ENCODE assay signal across 9 cellular contexts in genomic region chr10:124703778-124704427, GRCh38. TPM values are rescaled to one million over a fixed set of nuclear protein-coding genes. Genes with fewer than 3 reads are reported as not detected.
DNase-seq lines count a peak whose midpoint lies in the region; ATAC-seq lines count a peak whose summit lies in the region.
"Had no signal": no experiment of that assay in that cellular context is flagged by ENCODE, and none has a peak within 500 bp of the region (broad histone marks: within the 10 kb centered on the region; RNA-seq: fewer than 3 reads in every experiment).

No MANE protein-coding gene starts in this region.

- H3K27ac ChIP-seq in KOPT-K1 (ENCODE audit: low read depth, low read length, poor library complexity, severe bottlenecking) (peak overlapping the region; percentile 93), skin epidermis (peak overlapping the region in 18 of 21 experiments; percentile 35 to 92 (median 75))
- H3K27ac ChIP-seq: SJCRH30 had no signal

- no peaks in the 10 kb centered on the region for H3K9me3 ChIP-seq in KOPT-K1 (ENCODE audit: insufficient read depth, low read length, poor library complexity, severe bottlenecking)
- H3K9me3 ChIP-seq: SJCRH30 had no signal

- peak overlapping the region; percentile 15 for H3K27ac Mint-ChIP-seq in activated naive CD8-positive, alpha-beta T cell treated with anti-CD3 and anti-CD28 coated beads, Interleukin-2, amount 50 U/mL, for 24 hours

- H3K4me3 ChIP-seq in skin epidermis: no peak overlapping the region
- no peak overlapping the region for H3K4me3 ChIP-seq in H7 (ENCODE audit: insufficient read depth, low read depth, low read length)
- H3K4me3 ChIP-seq: SJCRH30 had no signal

- H3K36me3 Mint-ChIP-seq in activated naive CD8-positive, alpha-beta T cell treated with anti-CD3 and anti-CD28 coated beads, Interleukin-2, amount 50 U/mL, for 24 hours (ENCODE audit: low read depth): peaks cover 21% of the 10 kb centered on the region

- peaks cover 96% of the 10 kb centered on the region for H3K4me1 Mint-ChIP-seq in activated naive CD8-positive, alpha-beta T cell treated with anti-CD3 and anti-CD28 coated beads, Interleukin-2, amount 50 U/mL, for 24 hours

- H3K36me3 ChIP-seq in KOPT-K1 (ENCODE audit: insufficient read depth, low read length): peaks cover 42% of the 10 kb centered on the region
- peaks cover 2% of the 10 kb centered on the region for H3K36me3 ChIP-seq in H7 (replicated peaks; ENCODE audit: control insufficient read depth, insufficient read depth, low read length)
- H3K36me3 ChIP-seq: SJCRH30 had no signal

- DNase-seq in activated naive CD8-positive, alpha-beta T cell treated with anti-CD3 and anti-CD28 coated beads, Interleukin-2, amount 50 U/mL, for 24 hours: no peak
- DNase-seq in hippocampal formation (lab: John Stamatoyannopoulos, UW) (peak; percentile 39 to 79), DMS79 treated with DMSO at 0.1 percent for 48 hours (lab: John Stamatoyannopoulos, UW) (no peak), T-helper 9 cell (no peak), H7 (no peak)
- no peak for DNase-seq in activated effector memory CD4-positive, alpha-beta T cell treated with Interleukin-2 at 50 U/mL for 16 hours
- DNase-seq: SJCRH30 had no signal

- ATAC-seq in activated naive CD8-positive, alpha-beta T cell treated with anti-CD3 and anti-CD28 coated beads, Interleukin-2, amount 50 U/mL, for 24 hours: no peak

- H3K27me3 Mint-ChIP-seq in activated naive CD8-positive, alpha-beta T cell treated with anti-CD3 and anti-CD28 coated beads, Interleukin-2, amount 50 U/mL, for 24 hours: no peaks in the 10 kb centered on the region

- H3K9me3 Mint-ChIP-seq in activated naive CD8-positive, alpha-beta T cell treated with anti-CD3 and anti-CD28 coated beads, Interleukin-2, amount 50 U/mL, for 24 hours: no peaks in the 10 kb centered on the region

- H3K4me3 Mint-ChIP-seq in activated naive CD8-positive, alpha-beta T cell treated with anti-CD3 and anti-CD28 coated beads, Interleukin-2, amount 50 U/mL, for 24 hours: no peak overlapping the region

- H3K27me3 ChIP-seq in H7 (ENCODE audit: control insufficient read depth, insufficient read depth, low read length): no peaks in the 10 kb centered on the region
- H3K27me3 ChIP-seq: SJCRH30 had no signal

RNA-seq across cellular contexts. Expression of gene FAM53B, which starts 40.3 kb away (rescaled TPM):
- 37.4 and 40.8 TPM in 2 replicates for total RNA-seq in H7 (2014; rRNA removed; shearing (Covaris generic))

Comparison
In these comparisons a context has a peak if more than half of its experiments do, and no peak if none do; other contexts are left out.
1. DNase-seq: peak in hippocampal formation (2 of 2); none in activated naive CD8-positive, alpha-beta T cell treated with anti-CD3 and anti-CD28 coated beads, Interleukin-2, amount 50 U/mL, for 24 hours (single experiment), DMS79 treated with DMSO at 0.1 percent for 48 hours (single experiment), activated effector memory CD4-positive, alpha-beta T cell treated with Interleukin-2 at 50 U/mL for 16 hours (single experiment), T-helper 9 cell (single experiment) and H7 (single experiment).